ENCODE assay signal across 8 cellular contexts in the genomic region with DNA sequence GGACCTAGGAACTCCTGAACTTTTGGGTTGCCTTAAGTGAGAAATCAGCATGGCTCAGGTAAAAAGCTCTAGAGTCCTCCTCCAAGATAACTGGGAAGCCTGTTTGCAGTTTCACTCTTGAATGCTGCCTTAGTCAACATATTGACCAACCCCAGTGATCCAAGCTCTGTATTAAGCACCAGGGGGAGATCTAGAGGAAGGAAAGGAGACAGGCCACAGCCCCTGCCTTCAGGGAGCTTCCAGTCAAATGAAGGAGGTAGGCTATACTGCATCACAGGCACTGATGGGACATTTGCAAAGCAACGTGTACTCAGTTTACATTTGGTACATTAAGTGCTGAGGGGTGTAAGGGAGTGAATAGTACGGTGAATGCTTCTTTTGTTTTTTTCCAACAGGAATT. TPM values are rescaled to one million over a fixed set of nuclear protein-coding genes. Genes with fewer than 3 reads are reported as not detected.
DNase-seq lines count a peak whose midpoint lies in the region; ATAC-seq and TF ChIP-seq lines count a peak whose summit lies in the region.

No MANE protein-coding gene starts in this region.

- H3K4me3 ChIP-seq in adipocyte (ENCODE audit: low read length): peak overlapping the region; percentile 88
- H3K4me3 ChIP-seq in lower lobe of right lung: peak overlapping the region; percentile 79
- H3K4me3 ChIP-seq in upper lobe of left lung: peak overlapping the region in 3 of 4 donors; percentile 79 to 87 (median 83)

- H3K27me3 ChIP-seq in adipocyte (replicated peaks; ENCODE audit: control insufficient read depth, insufficient read depth, low read length) (no peaks in the 10 kb centered on the region), lower lobe of right lung (ENCODE audit: low read depth) (no peaks in the 10 kb centered on the region), upper lobe of left lung (no peaks in the 10 kb centered on the region)

- no peak for ATAC-seq in Right ventricle myocardium inferior
- ATAC-seq in lower lobe of right lung: no peak
- no peak for ATAC-seq in upper lobe of left lung (ENCODE audit: low FRiP score in 2 of 2)

- no peak for TF ChIP-seq POLR2A in upper lobe of left lung (IDR thresholded peaks at IDR 0.05)

- no peak for TF ChIP-seq EP300 in upper lobe of left lung (IDR thresholded peaks at IDR 0.05)

- WGBS in upper lobe of left lung, 2 donors: 69% methylated on average over 2 of the region's 2 CpGs

- DNase-seq in cardiac septum (ENCODE audit: low spot score) (peak; percentile 39), Right ventricle myocardium inferior (ENCODE audit: missing footprints) (no peak), adipocyte (ENCODE audit: low read depth) (peak; percentile 9), lower lobe of right lung (no peak), upper lobe of left lung (no peak), NCI-H128 (lab: John Stamatoyannopoulos, UW; ENCODE audit: unreplicated experiment) (no peak), SHP77 treated with DMSO at 0.1 percent for 48 hours (lab: John Stamatoyannopoulos, UW) (no peak)
- no peak for DNase-seq in stimulated activated naive CD4-positive, alpha-beta T cell treated with Interleukin-2 at 50 U/mL for 16 hours (lab: John Stamatoyannopoulos, UW)

- TF ChIP-seq CTCF in lower lobe of right lung (IDR thresholded peaks at IDR 0.05) (no peak), upper lobe of left lung (IDR thresholded peaks at IDR 0.05) (no peak)

- intact Hi-C loops in cardiac septum (cut with DNase I) (no loop called here), Right ventricle myocardium inferior (cut with DNase I) (loop anchor here (1.0 to 5.0 kb wide), 2 partner anchors 83 to 110 kb away; no protein-coding TSS in a partner anchor), lower lobe of right lung (cut with DNase I) (no loop called here)

- peaks cover 43% of the 10 kb centered on the region for H3K36me3 ChIP-seq in adipocyte (ENCODE audit: control insufficient read depth, insufficient read depth, low read length, severe bottlenecking)
- peaks cover 52% of the 10 kb centered on the region for H3K36me3 ChIP-seq in lower lobe of right lung
- H3K36me3 ChIP-seq in upper lobe of left lung: peaks cover 29 to 50% (median 36%) of the 10 kb centered on the region in 4 donors

- H3K9ac ChIP-seq in adipocyte (ENCODE audit: low read length): peak overlapping the region; percentile 96

- H3K27ac ChIP-seq in lower lobe of right lung (no peak overlapping the region), upper lobe of left lung (peak overlapping the region in 1 of 4 donors; percentile 98)

- H3K9me3 ChIP-seq in adipocyte (ENCODE audit: control insufficient read depth, low read length) (no peaks in the 10 kb centered on the region), lower lobe of right lung (no peaks in the 10 kb centered on the region), upper lobe of left lung (no peaks in the 10 kb centered on the region)

- H3K4me1 ChIP-seq in adipocyte (ENCODE audit: control insufficient read depth, insufficient read depth, low read length) (peaks cover 42% of the 10 kb centered on the region), lower lobe of right lung (peaks cover 47% of the 10 kb centered on the region), upper lobe of left lung (peaks cover 34 to 41% (median 38%) of the 10 kb centered on the region in 4 donors)

RNA-seq across cellular contexts. Expression of gene CSAD, which starts 1.2 kb away (rescaled TPM):
- 16.5 TPM for total RNA-seq in cardiac septum
- 10.8 TPM for total RNA-seq in Right ventricle myocardium inferior
- 39.2 TPM for total RNA-seq in lower lobe of right lung
- 100 to 1,000 TPM in 1 of 6 donors, 10 to 100 TPM in 5; 19.8 to 164 (median 28.6) TPM for total RNA-seq in upper lobe of left lung

RNA-seq across cellular contexts. Expression of gene ZNF740, which starts 1.4 kb away (rescaled TPM):
- total RNA-seq in cardiac septum (19.2 TPM), Right ventricle myocardium inferior (31.5 TPM), lower lobe of right lung (49.5 TPM), upper lobe of left lung (10 to 100 TPM in 5 of 6 donors, 1 to 10 TPM in 1; 9.6 to 52.4 (median 24.0) TPM)

RNA-seq across cellular contexts. Expression of gene ITGB7, which starts 25.1 kb away (rescaled TPM):
- total RNA-seq in cardiac septum (1.4 TPM), Right ventricle myocardium inferior (0.76 TPM), lower lobe of right lung (9.7 TPM), upper lobe of left lung (10 to 100 TPM in 1 of 6 donors, 1 to 10 TPM in 5; 3.1 to 12.9 (median 4.7) TPM)

RNA-seq across cellular contexts. Expression of gene RARG, which starts 50.1 kb away (rescaled TPM):
- total RNA-seq in cardiac septum (21.2 TPM), Right ventricle myocardium inferior (18.2 TPM), lower lobe of right lung (30.1 TPM), upper lobe of left lung (10 to 100 TPM; 21.2 to 43.0 (median 32.1) TPM)

Comparison
In these comparisons a context has a peak if more than half of its experiments do, and no peak if none do; other contexts are left out.
1. DNase-seq: peak in cardiac septum (single experiment) and adipocyte (single experiment); none in Right ventricle myocardium inferior (single experiment), lower lobe of right lung (single experiment), upper lobe of left lung (0 of 2), NCI-H128 (single experiment), SHP77 treated with DMSO at 0.1 percent for 48 hours (single experiment) and stimulated activated naive CD4-positive, alpha-beta T cell treated with Interleukin-2 at 50 U/mL for 16 hours (single experiment).
2. Peak in every context shown above with its lines, with median percentiles within 50 percentile points of each other: H3K4me3 ChIP-seq.